In the genomic region with DNA sequence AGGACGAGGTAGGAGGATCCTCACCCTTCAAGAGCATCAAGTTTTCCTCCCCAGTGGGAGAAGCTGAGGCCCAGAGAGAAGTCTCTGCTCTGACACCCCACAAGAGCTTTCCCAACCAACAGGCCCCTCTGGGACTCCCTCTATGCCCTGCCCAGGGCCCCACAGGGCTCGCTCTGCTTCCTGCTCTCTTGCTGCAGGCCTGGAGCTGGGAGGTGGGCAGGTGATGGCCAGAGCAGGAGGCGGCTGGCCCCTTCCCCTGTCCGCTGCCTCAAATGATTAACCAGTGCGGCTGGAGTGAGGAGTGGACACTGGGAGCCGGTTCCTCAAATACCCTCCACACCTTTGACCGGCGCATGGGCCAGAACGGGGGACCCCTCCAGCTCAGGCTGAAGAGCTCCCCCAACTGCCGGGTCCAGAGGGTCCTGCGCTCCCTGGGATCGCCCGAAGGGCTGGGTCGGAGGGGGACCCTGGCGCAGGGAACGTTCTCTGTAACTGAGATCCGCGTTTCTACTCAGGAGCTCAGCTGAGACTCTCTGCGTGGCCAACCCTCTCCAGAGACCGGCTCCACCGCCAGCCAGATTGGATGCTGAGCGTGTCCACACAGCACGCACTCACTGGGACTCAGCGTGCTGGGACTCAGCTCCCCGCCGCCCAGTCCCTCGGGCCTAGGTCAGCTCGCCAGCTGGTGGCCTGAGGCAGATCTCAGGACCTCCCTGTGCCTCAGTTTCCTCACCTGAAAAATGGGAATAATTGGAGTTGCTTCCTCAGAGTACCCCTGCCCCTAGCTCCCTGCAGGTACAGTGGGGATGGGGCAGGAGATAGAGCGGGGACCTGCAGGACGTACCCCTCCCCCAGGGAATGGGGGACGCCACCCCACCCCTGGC, we compare ENCODE assay signal across 9 cellular contexts. TPM values are rescaled to one million over a fixed set of nuclear protein-coding genes. Genes with fewer than 3 reads are reported as not detected.
DNase-seq lines count a peak whose midpoint lies in the region; ATAC-seq, FAIRE-seq and TF ChIP-seq lines count a peak whose summit lies in the region.
"Had no signal": no experiment of that assay in that cellular context is flagged by ENCODE, and none has a peak within 500 bp of the region (broad histone marks: within the 10 kb centered on the region; RNA-seq: fewer than 3 reads in every experiment).

No MANE protein-coding gene starts in this region.

- POLR2A ChIA-PET in K562 (lab: Yijun Ruan, JAX), result interaction anchor here (0.6 to 1.2 kb wide), 5 partner anchors 12 to 109 kb away, joined by 3 to 6 read pairs (median 3); no protein-coding TSS in a partner anchor

- no peaks in the 10 kb centered on the region for H4K20me1 ChIP-seq in K562 (replicated peaks; ENCODE audit: control insufficient read depth, insufficient read depth, low read length)

- H3K4me2 ChIP-seq in K562 (ENCODE audit: insufficient read depth, low read length), result peak overlapping the region; percentile 68

- WGBS in HUES64, result 4% methylated on average over 30 of the region's 31 CpGs
- 42% methylated on average over 28 of the region's 31 CpGs for WGBS in K562 (ENCODE audit: insufficient coverage, low coverage, missing lambda C conversion rate)
- 2 to 7% methylated on average over 12 to 15 of the region's 31 CpGs for WGBS in esophagus squamous epithelium, 2 donors

- CTCF ChIA-PET in K562 (lab: Yijun Ruan, JAX; ENCODE audit: low intra/inter-chr PET ratio), result no interaction called here

- DNase-seq in ELR (ENCODE audit: low read depth), result peak; percentile 63
- peak in 1 of 4 experiments; percentile 54 for DNase-seq in K562 (ENCODE audit: extremely low read depth in 1 of 4, low spot score in 3 of 4)
- peak; percentile 29 for DNase-seq in mucosa of gallbladder (ENCODE audit: low spot score)
- no peak for DNase-seq in NCI-H2107 (lab: John Stamatoyannopoulos, UW)
- no peak for DNase-seq in esophagus squamous epithelium (lab: John Stamatoyannopoulos, UW)
- DNase-seq in sciatic nerve (ENCODE audit: low spot score), result no peak

- no peaks in the 10 kb centered on the region for H3K9me1 ChIP-seq in K562 (ENCODE audit: control insufficient read depth, insufficient read depth, low read length)

- H3K9me3 ChIP-seq in HUES64 (ENCODE audit: insufficient read depth, low read depth, low read length) (no peaks in the 10 kb centered on the region), K562 (replicated peaks; ENCODE audit: control insufficient read depth, insufficient read depth, low read depth, low read length) (no peaks in the 10 kb centered on the region), esophagus squamous epithelium (no peaks in the 10 kb centered on the region)

- TF ChIP-seq RAD21 in K562 (CRISPR knock-in tag; conservative IDR thresholded peaks at IDR 0.05 in 1 of 2, IDR thresholded peaks at IDR 0.05 in 1 of 2), result no peak

- H3K27me3 ChIP-seq in HUES64 (ENCODE audit: insufficient read depth, low read length) (peaks cover 83% of the 10 kb centered on the region), K562 (ENCODE audit: control insufficient read depth in 2 of 2, insufficient read depth in 2 of 2, low read length in 2 of 2) (no peaks in the 10 kb centered on the region), esophagus squamous epithelium (peaks cover 28 to 100% (median 58%) of the 10 kb centered on the region in 4 donors)

- ATAC-seq in K562 (peak; percentile 24), sciatic nerve (no peak)

- no peak overlapping the region for H3K27ac ChIP-seq in HUES64 (ENCODE audit: low read depth, low read length)
- peak overlapping the region; percentile 90 for H3K27ac ChIP-seq in K562 (ENCODE audit: extremely low read depth, low read depth, low read length)
- H3K27ac ChIP-seq in esophagus squamous epithelium, result peak overlapping the region in 2 of 4 donors; percentile 43 to 45
- H3K27ac ChIP-seq: coronary artery had no signal

- intact Hi-C loops in K562 (cut with micrococcal nuclease) (no loop called here), esophagus squamous epithelium (cut with DNase I) (no loop called here), sciatic nerve (cut with DNase I) (no loop called here)

- H3K79me2 ChIP-seq in K562 (ENCODE audit: control insufficient read depth, insufficient read depth, low read length), result no peaks in the 10 kb centered on the region

- H2AFZ ChIP-seq in K562 (ENCODE audit: low read depth, low read length), result peak overlapping the region; percentile 49; the same call in 1 of the 2 replicates

- H3K4me1 ChIP-seq in HUES64 (ENCODE audit: insufficient read depth, low read length), result peaks cover 11% of the 10 kb centered on the region; the same call in 1 of the 2 replicates
- peaks cover 24 to 73% of the 10 kb centered on the region in 2 experiments for H3K4me1 ChIP-seq in K562 (replicated peaks in 1 of 2; ENCODE audit: control insufficient read depth in 2 of 2, insufficient read depth in 2 of 2, low read length in 2 of 2)
- peaks cover 30 to 51% (median 35%) of the 10 kb centered on the region in 3 donors for H3K4me1 ChIP-seq in esophagus squamous epithelium

- TF ChIP-seq POLR2A in K562 (conservative IDR thresholded peaks at IDR 0.05) (no peak), esophagus squamous epithelium (IDR thresholded peaks at IDR 0.05) (no peak)

- BruUV-seq in K562 (replicated peaks; lab: Mats Ljungman, UMichigan), result no TSS peak

- in situ Hi-C loops in K562 (cut with MboI), result no loop called here

- TF ChIP-seq EP300 in K562 (IDR thresholded peaks at IDR 0.05; ENCODE audit: low read length), result no peak

- TF ChIP-seq CTCF in K562 (IDR thresholded peaks at IDR 0.05 in 2 of 3, conservative IDR thresholded peaks at IDR 0.05 in 1 of 3; ENCODE audit: insufficient read depth in 2 of 3, low read depth in 1 of 3, low read length in 3 of 3) (no peak), esophagus squamous epithelium (IDR thresholded peaks at IDR 0.05) (no peak)

- H3K9ac ChIP-seq in HUES64 (ENCODE audit: low read depth, low read length) (no peak overlapping the region), K562 (ENCODE audit: insufficient read depth in 1 of 2, low read depth in 2 of 2, low read length in 2 of 2) (peak overlapping the region in 1 of 2 experiments; percentile 77; a peak in 3 of 4 replicates)

- peak; percentile 65 for FAIRE-seq in K562 (lab: Jason Lieb, UNC)

- H3K4me3 ChIP-seq in HUES64 (ENCODE audit: low read length) (peak overlapping the region; percentile 16; the same call in 1 of the 2 replicates), K562 (no peak overlapping the region), esophagus squamous epithelium (no peak overlapping the region)
- H3K4me3 ChIP-seq: coronary artery had no signal

- H3K36me3 ChIP-seq in HUES64 (ENCODE audit: insufficient read depth, low read length) (no peaks in the 10 kb centered on the region), K562 (ENCODE audit: control insufficient read depth, insufficient read depth, low read length) (no peaks in the 10 kb centered on the region), esophagus squamous epithelium (no peaks in the 10 kb centered on the region)

TF ChIP-seq in K562, 482 proteins besides CTCF, POLR2A, EP300 and RAD21 (continues in another document):
- TF ChIP-seq ZNF263 (CRISPR knock-in tag; IDR thresholded peaks at IDR 0.05; ENCODE audit: borderline replicate concordance) (peak; percentile 100), ZSCAN32 (CRISPR knock-in tag; IDR thresholded peaks at IDR 0.05) (no peak), ADNP (tag; IDR thresholded peaks at IDR 0.05) (peak; percentile 67; the same call in 1 of the 2 replicates)
- TF ChIP-seq, protein P1, sequence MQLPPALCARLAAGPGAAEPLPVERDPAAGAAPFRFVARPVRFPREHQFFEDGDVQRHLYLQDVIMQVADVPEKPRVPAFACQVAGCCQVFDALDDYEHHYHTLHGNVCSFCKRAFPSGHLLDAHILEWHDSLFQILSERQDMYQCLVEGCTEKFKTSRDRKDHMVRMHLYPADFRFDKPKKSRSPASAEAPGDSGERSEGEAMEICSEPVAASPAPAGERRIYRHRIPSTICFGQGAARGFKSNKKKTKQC (CRISPR knock-in tag; IDR thresholded peaks at IDR 0.05), result 0 out of 2 replicates have a peak, but pooled peaks have one; percentile 26
- TF ChIP-seq, protein P2, sequence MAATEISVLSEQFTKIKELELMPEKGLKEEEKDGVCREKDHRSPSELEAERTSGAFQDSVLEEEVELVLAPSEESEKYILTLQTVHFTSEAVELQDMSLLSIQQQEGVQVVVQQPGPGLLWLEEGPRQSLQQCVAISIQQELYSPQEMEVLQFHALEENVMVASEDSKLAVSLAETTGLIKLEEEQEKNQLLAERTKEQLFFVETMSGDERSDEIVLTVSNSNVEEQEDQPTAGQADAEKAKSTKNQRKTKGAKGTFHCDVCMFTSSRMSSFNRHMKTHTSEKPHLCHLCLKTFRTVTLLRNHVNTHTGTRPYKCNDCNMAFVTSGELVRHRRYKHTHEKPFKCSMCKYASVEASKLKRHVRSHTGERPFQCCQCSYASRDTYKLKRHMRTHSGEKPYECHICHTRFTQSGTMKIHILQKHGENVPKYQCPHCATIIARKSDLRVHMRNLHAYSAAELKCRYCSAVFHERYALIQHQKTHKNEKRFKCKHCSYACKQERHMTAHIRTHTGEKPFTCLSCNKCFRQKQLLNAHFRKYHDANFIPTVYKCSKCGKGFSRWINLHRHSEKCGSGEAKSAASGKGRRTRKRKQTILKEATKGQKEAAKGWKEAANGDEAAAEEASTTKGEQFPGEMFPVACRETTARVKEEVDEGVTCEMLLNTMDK (IDR thresholded peaks at IDR 0.05; ENCODE audit: borderline replicate concordance, insufficient read depth, low read depth, low read length, poor library complexity, severe bottlenecking), result no peak

RNA-seq across cellular contexts. Expression of a gene that starts 6.7 kb away (rescaled TPM):
- 0.05 TPM for polyA plus RNA-seq in HUES64 (2013, experiment 1 of 2)
- polyA plus RNA-seq in HUES64 (2013, experiment 2 of 2), result 0.13 TPM
- 0.12 TPM in 1 of 2 replicates, not detected in the other for total RNA-seq in K562 (2011; cell fraction: chromatin; rRNA removed; ENCODE audit: low replicate concordance)
- total RNA-seq in K562 (2011; cell fraction: nucleolus; rRNA removed), result not detected in 2 replicates
- total RNA-seq in K562 (2011; cell fraction: nucleoplasm; rRNA removed), result 0.08 TPM in 1 of 2 replicates, not detected in the other
- total RNA-seq in K562 (2014; rRNA removed) (not detected in 2 replicates), K562 (2014; rRNA removed; fragmentation: Illumina TruSeq; extraction: Trizol) (not detected in 2 replicates), K562 (2015; rRNA removed; fragmentation: Illumina TruSeq; extraction: Trizol) (not detected in 2 replicates), K562 (2021) (not detected in 2 replicates), mucosa of gallbladder (6.3 TPM), esophagus squamous epithelium (not detected), sciatic nerve (not detected)
- polyA plus RNA-seq in K562 (2011; rRNA removed) (0.01 TPM in 1 of 2 replicates, not detected in the other), K562 (2014; fragmentation: Illumina TruSeq; extraction: Trizol) (not detected in 2 replicates), K562 (2014; fragmentation: Nextera tagmentation; extraction: Ambion mirVana) (not detected), K562 (2014; rRNA removed) (not detected in 2 replicates)
- polyA plus RNA-seq in K562 (2011; cell fraction: cytosol; rRNA removed), result 0.01 and 0.04 TPM in 2 replicates
- 0.06 and 0.14 TPM in 2 replicates for polyA plus RNA-seq in K562 (2011; cell fraction: nucleus; rRNA removed)
- polyA plus RNA-seq in K562 (2012), result 0.01 and 0.07 TPM in 2 replicates
- polyA minus RNA-seq in K562 (2011; rRNA and poly(A)+ RNA removed), result 0.03 TPM in 1 of 2 replicates, not detected in the other
- polyA minus RNA-seq in K562 (2011; cell fraction: cytosol; rRNA and poly(A)+ RNA removed), result not detected in 2 replicates
- polyA minus RNA-seq in K562 (2011; cell fraction: nucleus; rRNA and poly(A)+ RNA removed), result not detected in 2 replicates
- total RNA-seq: posterior vena cava had no signal

Comparison
In these comparisons a context has a peak if more than half of its experiments do, and no peak if none do; other contexts are left out.
1. DNase-seq: peak in ELR (single experiment) and mucosa of gallbladder (single experiment); none in NCI-H2107 (single experiment), esophagus squamous epithelium (single experiment) and sciatic nerve (single experiment).